Comparison of ENCODE assay signal across 1 cellular context in the genomic region with DNA sequence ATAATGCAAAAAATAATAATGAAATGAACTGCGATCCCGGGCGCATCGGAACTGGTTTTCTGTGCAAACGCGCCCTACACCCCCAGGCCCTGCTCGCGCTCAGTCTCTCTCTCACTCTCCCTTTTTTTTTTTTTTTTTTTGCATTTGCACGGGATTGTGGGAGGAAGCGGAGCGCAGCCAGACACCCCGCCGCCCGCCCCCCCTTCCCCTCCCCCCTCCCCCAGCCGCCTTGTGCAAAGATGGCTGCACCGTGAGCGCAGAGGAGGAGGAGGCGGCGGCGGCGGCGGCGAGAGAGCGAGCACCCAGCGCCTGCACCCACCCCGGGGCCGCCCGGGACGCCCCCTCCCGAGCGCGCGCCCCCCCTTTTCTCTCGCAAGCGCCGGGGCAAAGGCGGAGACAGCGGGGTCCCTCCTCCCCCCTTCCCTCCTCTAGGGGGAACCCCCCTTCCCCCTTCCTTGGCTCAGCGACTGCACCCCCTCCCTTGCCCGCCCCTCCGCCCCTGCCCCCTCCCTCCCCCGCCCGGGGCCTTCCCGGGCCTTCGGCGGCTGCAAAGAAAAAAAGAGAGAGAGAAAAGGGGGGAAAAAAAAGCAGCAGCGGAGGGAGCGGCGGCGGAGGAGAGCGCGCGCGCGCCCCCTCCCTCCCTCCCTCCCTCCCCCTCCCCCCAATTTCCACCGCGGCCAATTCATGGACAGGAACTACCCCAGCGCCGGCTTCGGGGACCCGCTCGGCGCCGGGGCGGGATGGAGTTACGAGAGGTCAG.
TF ChIP-seq lines count a peak whose summit lies in the region.

A gene with protein sequence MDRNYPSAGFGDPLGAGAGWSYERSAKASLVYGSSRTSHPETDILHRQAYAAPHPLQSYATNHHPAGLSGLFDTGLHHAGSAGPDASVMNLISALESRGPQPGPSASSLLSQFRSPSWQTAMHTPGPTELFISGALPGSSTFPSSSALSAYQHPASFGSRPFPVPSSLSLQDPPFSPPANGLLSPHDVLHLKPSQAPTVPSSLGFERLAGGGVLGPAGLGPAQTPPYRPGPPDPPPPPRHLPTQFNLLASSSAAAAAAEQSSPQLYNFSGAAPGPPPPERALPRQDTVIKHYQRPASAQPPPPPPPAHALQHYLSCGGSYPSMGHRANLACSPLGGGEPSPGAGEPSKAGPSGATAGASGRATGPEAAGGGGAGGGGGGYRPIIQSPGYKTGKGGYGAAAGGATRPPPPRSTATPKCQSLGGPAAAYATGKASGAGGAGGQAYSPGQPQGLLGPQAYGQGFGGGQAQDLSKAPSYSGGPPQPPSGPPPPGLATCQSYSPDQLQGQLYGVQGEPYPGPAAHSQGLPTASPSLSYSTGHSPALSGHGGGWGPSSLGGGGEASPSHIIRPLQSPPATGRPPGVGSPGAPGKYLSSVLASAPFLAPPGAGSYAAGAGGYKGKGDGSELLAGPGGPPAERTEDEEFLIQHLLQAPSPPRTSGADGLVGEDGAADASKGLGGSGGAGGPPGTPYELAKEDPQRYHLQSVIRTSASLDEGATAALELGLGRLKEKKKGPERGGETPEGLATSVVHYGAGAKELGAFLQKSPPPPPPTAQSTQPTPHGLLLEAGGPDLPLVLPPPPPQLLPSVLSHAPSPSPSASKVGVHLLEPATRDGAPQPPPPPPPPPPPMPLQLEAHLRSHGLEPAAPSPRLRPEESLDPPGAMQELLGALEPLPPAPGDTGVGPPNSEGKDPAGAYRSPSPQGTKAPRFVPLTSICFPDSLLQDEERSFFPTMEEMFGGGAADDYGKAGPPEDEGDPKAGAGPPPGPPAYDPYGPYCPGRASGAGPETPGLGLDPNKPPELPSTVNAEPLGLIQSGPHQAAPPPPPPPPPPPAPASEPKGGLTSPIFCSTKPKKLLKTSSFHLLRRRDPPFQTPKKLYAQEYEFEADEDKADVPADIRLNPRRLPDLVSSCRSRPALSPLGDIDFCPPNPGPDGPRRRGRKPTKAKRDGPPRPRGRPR (N-terminal part only) (plus strand): TSS at position 212 of the 760 bp plus-strand sequence. CDS start 473 bp downstream, at position 685.

TF ChIP-seq in SK-N-SH, 30 proteins besides CTCF, POLR2A, EP300 and RAD21:
- TF ChIP-seq FOSL2 (IDR thresholded peaks at IDR 0.05; ENCODE audit: borderline replicate concordance, low read depth) (no peak), YY1 (IDR thresholded peaks at IDR 0.05; ENCODE audit: low read depth) (peak; percentile 69), GABPA (IDR thresholded peaks at IDR 0.05; ENCODE audit: low read depth) (no peak; the same call in 1 of the 2 replicates), NFIC (IDR thresholded peaks at IDR 0.05; ENCODE audit: borderline replicate concordance) (no peak), RCOR1 (IDR thresholded peaks at IDR 0.05; ENCODE audit: low read length) (peak; percentile 33; the same call in 1 of the 2 replicates), TCF12 (IDR thresholded peaks at IDR 0.05) (no peak), TAF1 (IDR thresholded peaks at IDR 0.05; ENCODE audit: borderline replicate concordance, low read depth, low read length) (peak; percentile 78), RXRA (IDR thresholded peaks at IDR 0.05; ENCODE audit: borderline replicate concordance, low read depth) (no peak), POLR2AphosphoS5 (IDR thresholded peaks at IDR 0.05; ENCODE audit: low read depth, low read length) (peak; percentile 67; the same call in 1 of the 2 replicates), FOXJ3 (CRISPR knock-in tag; IDR thresholded peaks at IDR 0.05) (no peak), NRF1 (IDR thresholded peaks at IDR 0.05; ENCODE audit: low read depth, low read length) (no peak), MXI1 (IDR thresholded peaks at IDR 0.05; ENCODE audit: low read depth, low read length) (no peak), TEAD4 (IDR thresholded peaks at IDR 0.05; ENCODE audit: borderline replicate concordance, insufficient read depth) (no peak), CHD2 (IDR thresholded peaks at IDR 0.05; ENCODE audit: low read length, partially characterized antibody) (no peak), SIN3A (IDR thresholded peaks at IDR 0.05; ENCODE audit: borderline replicate concordance, low read depth, low read length) (no peak), JUND (IDR thresholded peaks at IDR 0.05) (no peak; the same call in 1 of the 2 replicates), FOXM1 (IDR thresholded peaks at IDR 0.05; ENCODE audit: low read depth) (no peak), SMC3 (IDR thresholded peaks at IDR 0.05; ENCODE audit: low read depth, low read length) (no peak)
- TF ChIP-seq, protein P1, sequence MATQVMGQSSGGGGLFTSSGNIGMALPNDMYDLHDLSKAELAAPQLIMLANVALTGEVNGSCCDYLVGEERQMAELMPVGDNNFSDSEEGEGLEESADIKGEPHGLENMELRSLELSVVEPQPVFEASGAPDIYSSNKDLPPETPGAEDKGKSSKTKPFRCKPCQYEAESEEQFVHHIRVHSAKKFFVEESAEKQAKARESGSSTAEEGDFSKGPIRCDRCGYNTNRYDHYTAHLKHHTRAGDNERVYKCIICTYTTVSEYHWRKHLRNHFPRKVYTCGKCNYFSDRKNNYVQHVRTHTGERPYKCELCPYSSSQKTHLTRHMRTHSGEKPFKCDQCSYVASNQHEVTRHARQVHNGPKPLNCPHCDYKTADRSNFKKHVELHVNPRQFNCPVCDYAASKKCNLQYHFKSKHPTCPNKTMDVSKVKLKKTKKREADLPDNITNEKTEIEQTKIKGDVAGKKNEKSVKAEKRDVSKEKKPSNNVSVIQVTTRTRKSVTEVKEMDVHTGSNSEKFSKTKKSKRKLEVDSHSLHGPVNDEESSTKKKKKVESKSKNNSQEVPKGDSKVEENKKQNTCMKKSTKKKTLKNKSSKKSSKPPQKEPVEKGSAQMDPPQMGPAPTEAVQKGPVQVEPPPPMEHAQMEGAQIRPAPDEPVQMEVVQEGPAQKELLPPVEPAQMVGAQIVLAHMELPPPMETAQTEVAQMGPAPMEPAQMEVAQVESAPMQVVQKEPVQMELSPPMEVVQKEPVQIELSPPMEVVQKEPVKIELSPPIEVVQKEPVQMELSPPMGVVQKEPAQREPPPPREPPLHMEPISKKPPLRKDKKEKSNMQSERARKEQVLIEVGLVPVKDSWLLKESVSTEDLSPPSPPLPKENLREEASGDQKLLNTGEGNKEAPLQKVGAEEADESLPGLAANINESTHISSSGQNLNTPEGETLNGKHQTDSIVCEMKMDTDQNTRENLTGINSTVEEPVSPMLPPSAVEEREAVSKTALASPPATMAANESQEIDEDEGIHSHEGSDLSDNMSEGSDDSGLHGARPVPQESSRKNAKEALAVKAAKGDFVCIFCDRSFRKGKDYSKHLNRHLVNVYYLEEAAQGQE (IDR thresholded peaks at IDR 0.05; ENCODE audit: low read depth, low read length): no peak
- TF ChIP-seq, protein P2, sequence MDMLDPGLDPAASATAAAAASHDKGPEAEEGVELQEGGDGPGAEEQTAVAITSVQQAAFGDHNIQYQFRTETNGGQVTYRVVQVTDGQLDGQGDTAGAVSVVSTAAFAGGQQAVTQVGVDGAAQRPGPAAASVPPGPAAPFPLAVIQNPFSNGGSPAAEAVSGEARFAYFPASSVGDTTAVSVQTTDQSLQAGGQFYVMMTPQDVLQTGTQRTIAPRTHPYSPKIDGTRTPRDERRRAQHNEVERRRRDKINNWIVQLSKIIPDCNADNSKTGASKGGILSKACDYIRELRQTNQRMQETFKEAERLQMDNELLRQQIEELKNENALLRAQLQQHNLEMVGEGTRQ (IDR thresholded peaks at IDR 0.05; ENCODE audit: borderline replicate concordance, low read depth, low read length): no peak
- TF ChIP-seq, protein P3, sequence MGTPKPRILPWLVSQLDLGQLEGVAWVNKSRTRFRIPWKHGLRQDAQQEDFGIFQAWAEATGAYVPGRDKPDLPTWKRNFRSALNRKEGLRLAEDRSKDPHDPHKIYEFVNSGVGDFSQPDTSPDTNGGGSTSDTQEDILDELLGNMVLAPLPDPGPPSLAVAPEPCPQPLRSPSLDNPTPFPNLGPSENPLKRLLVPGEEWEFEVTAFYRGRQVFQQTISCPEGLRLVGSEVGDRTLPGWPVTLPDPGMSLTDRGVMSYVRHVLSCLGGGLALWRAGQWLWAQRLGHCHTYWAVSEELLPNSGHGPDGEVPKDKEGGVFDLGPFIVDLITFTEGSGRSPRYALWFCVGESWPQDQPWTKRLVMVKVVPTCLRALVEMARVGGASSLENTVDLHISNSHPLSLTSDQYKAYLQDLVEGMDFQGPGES (IDR thresholded peaks at IDR 0.05; ENCODE audit: low read depth, low read length): no peak
- TF ChIP-seq, protein P4, sequence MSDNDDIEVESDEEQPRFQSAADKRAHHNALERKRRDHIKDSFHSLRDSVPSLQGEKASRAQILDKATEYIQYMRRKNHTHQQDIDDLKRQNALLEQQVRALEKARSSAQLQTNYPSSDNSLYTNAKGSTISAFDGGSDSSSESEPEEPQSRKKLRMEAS (IDR thresholded peaks at IDR 0.05; ENCODE audit: low read depth): no peak; the same call in none of the 2 replicates
- TF ChIP-seq, protein P5, sequence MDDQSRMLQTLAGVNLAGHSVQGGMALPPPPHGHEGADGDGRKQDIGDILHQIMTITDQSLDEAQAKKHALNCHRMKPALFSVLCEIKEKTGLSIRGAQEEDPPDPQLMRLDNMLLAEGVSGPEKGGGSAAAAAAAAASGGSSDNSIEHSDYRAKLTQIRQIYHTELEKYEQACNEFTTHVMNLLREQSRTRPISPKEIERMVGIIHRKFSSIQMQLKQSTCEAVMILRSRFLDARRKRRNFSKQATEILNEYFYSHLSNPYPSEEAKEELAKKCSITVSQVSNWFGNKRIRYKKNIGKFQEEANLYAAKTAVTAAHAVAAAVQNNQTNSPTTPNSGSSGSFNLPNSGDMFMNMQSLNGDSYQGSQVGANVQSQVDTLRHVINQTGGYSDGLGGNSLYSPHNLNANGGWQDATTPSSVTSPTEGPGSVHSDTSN (IDR thresholded peaks at IDR 0.05): no peak
- TF ChIP-seq, protein P6, sequence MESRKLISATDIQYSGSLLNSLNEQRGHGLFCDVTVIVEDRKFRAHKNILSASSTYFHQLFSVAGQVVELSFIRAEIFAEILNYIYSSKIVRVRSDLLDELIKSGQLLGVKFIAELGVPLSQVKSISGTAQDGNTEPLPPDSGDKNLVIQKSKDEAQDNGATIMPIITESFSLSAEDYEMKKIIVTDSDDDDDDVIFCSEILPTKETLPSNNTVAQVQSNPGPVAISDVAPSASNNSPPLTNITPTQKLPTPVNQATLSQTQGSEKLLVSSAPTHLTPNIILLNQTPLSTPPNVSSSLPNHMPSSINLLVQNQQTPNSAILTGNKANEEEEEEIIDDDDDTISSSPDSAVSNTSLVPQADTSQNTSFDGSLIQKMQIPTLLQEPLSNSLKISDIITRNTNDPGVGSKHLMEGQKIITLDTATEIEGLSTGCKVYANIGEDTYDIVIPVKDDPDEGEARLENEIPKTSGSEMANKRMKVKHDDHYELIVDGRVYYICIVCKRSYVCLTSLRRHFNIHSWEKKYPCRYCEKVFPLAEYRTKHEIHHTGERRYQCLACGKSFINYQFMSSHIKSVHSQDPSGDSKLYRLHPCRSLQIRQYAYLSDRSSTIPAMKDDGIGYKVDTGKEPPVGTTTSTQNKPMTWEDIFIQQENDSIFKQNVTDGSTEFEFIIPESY (IDR thresholded peaks at IDR 0.05; ENCODE audit: borderline replicate concordance, low read depth): no peak
- TF ChIP-seq, protein P7, sequence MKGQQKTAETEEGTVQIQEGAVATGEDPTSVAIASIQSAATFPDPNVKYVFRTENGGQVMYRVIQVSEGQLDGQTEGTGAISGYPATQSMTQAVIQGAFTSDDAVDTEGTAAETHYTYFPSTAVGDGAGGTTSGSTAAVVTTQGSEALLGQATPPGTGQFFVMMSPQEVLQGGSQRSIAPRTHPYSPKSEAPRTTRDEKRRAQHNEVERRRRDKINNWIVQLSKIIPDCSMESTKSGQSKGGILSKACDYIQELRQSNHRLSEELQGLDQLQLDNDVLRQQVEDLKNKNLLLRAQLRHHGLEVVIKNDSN (IDR thresholded peaks at IDR 0.05; ENCODE audit: borderline replicate concordance, low read depth): no peak
